1 cellular context compared by ENCODE assay signal in the genomic region with DNA sequence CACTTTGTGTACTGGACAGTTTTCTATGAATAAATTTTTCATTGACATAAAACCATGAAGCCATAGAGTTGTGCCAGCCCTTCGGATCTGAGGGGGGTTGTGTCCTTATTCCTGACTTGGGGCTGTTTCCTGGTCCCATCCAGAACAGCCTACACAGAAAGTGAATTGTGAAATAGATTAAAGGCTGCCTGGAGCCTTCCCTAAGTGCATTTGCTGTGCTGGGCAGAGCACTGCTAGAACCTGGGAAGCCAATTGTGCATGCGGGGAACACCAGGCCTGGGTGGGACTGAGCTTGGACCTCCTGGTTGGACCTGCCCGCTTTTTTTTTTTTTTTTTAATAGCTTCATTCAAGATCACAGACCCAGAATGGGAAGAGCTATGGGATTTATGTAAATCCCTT.
TF ChIP-seq lines count a peak whose summit lies in the region.

No MANE protein-coding gene starts in this region.

TF ChIP-seq in HepG2, 621 proteins besides CTCF, POLR2A, EP300 and RAD21 (continued from another document):
- TF ChIP-seq ZNF337 (CRISPR knock-in tag; IDR thresholded peaks at IDR 0.05; ENCODE audit: borderline replicate concordance, low read depth) (no peak), ZNF34 (CRISPR knock-in tag; IDR thresholded peaks at IDR 0.05; ENCODE audit: borderline replicate concordance) (no peak)
